Comparison of ENCODE assay signal across 8 cellular contexts in genomic region chr2:208265371-208265806, GRCh38. TPM values are rescaled to one million over a fixed set of nuclear protein-coding genes. Genes with fewer than 3 reads are reported as not detected.
DNase-seq lines count a peak whose midpoint lies in the region; ATAC-seq and TF ChIP-seq lines count a peak whose summit lies in the region.

No MANE protein-coding gene starts in this region.

- peak overlapping the region; percentile 93 to 100 for H3K4me3 ChIP-seq in ascending aorta
- H3K4me3 ChIP-seq in iPS-11a (ENCODE audit: low read depth, low read length), result peak overlapping the region; percentile 65
- peak overlapping the region; percentile 93 for H3K4me3 ChIP-seq in skeletal muscle cell (ENCODE audit: low read depth, low read length)

- H3K9me3 ChIP-seq in CD4-positive, alpha-beta T cell (ENCODE audit: control insufficient read depth, low read length), result no peaks in the 10 kb centered on the region
- H3K9me3 ChIP-seq in ascending aorta, result no peaks in the 10 kb centered on the region

- peak; percentile 71 for ATAC-seq in CD4-positive, alpha-beta T cell (ENCODE audit: poor library complexity)
- ATAC-seq in GM18909 (IDR thresholded peaks at IDR 0.05; ENCODE audit: poor library complexity, unreplicated experiment) (peak; percentile 34), HG03097 (IDR thresholded peaks at IDR 0.05; ENCODE audit: low FRiP score, unreplicated experiment) (peak; percentile 29)

- H3K36me3 Mint-ChIP-seq in CD4-positive, alpha-beta T cell (ENCODE audit: low read depth), result peaks cover 30% of the 10 kb centered on the region

- no peaks in the 10 kb centered on the region for H3K27me3 ChIP-seq in CD4-positive, alpha-beta T cell (ENCODE audit: control insufficient read depth, insufficient read depth, low read length)
- H3K27me3 ChIP-seq in ascending aorta, result no peaks in the 10 kb centered on the region

- peak; percentile 22 to 52 (median 38) for DNase-seq in CD4-positive, alpha-beta T cell
- no peak for DNase-seq in ascending aorta (ENCODE audit: low spot score in 2 of 2)
- no peak for DNase-seq in skeletal muscle cell (ENCODE audit: low read depth)
- no peak for DNase-seq in mesenteric fat pad (ENCODE audit: low spot score)

- peaks cover 53% of the 10 kb centered on the region for H3K4me1 Mint-ChIP-seq in CD4-positive, alpha-beta T cell (ENCODE audit: low read depth)

- POLR2A ChIA-PET in CD4-positive, alpha-beta T cell (lab: Charles Lee), result interaction anchor here (0.7 to 4.1 kb wide), 7 partner anchors 11 to 1100 kb away, joined by 3 to 51 read pairs (median 4); partner anchors contain the start of genes CCNYL1, IDH1, METTL21A and PLEKHM3

- intact Hi-C loops in CD4-positive, alpha-beta T cell (cut with DNase I, micrococcal nuclease), result loop anchor here (1.0 to 10.0 kb wide), 6 partner anchors 10 to 1991 kb away; partner anchors contain the start of genes METTL21A (in 2 of the 2), IDH1 (in 1 of the 2), KANSL1L (in 1 of the 2) and ZDBF2 (in 1 of the 2)
- intact Hi-C loops in ascending aorta (cut with DNase I), result loop anchor here (1.0 to 10.0 kb wide), 7 partner anchors 10 to 1729 kb away; partner anchors contain the start of genes CCNYL1, IDH1 and METTL21A

- no peaks in the 10 kb centered on the region for H3K27me3 Mint-ChIP-seq in CD4-positive, alpha-beta T cell

- no peak for TF ChIP-seq CTCF in CD4-positive, alpha-beta T cell (IDR thresholded peaks at IDR 0.05)
- TF ChIP-seq CTCF in ascending aorta (IDR thresholded peaks at IDR 0.05), result no peak

- peak overlapping the region; percentile 96 for H3K27ac Mint-ChIP-seq in CD4-positive, alpha-beta T cell

- H3K4me1 ChIP-seq in ascending aorta, result peaks cover 0 to 21% of the 10 kb centered on the region in 2 donors

- H3K9me3 Mint-ChIP-seq in CD4-positive, alpha-beta T cell, result no peaks in the 10 kb centered on the region

- peak overlapping the region; percentile 54 for H3K27ac ChIP-seq in CD4-positive, alpha-beta T cell (ENCODE audit: low read depth, low read length)
- peak overlapping the region; percentile 97 to 98 for H3K27ac ChIP-seq in ascending aorta

- peak; percentile 32; the same call in 1 of the 2 replicates for TF ChIP-seq POLR2A in Raji (IDR thresholded peaks at IDR 0.05; ENCODE audit: insufficient read depth, low read depth, low read length)

- H3K4me3 Mint-ChIP-seq in CD4-positive, alpha-beta T cell, result peak overlapping the region; percentile 96

- CTCF ChIA-PET in CD4-positive, alpha-beta T cell (lab: Charles Lee), result interaction anchor here (8.8 kb wide), 1 partner anchor 12 kb away, joined by 57 read pairs; the partner anchor contains the start of gene IDH1

- H3K36me3 ChIP-seq in ascending aorta, result no peaks in the 10 kb centered on the region

RNA-seq across cellular contexts. Expression of gene PIKFYVE, which starts 0.7 kb away (rescaled TPM):
- 10 to 100 TPM; 29.3 to 29.9 TPM for total RNA-seq in CD4-positive, alpha-beta T cell
- total RNA-seq in ascending aorta (12.0 TPM), mesenteric fat pad (29.6 TPM)

RNA-seq across cellular contexts. Expression of gene IDH1, which starts 10.5 kb away (rescaled TPM):
- total RNA-seq in CD4-positive, alpha-beta T cell, result 1 to 10 TPM; 3.0 to 3.4 TPM
- total RNA-seq in ascending aorta (25.9 TPM), mesenteric fat pad (126 TPM)

Comparison
In these comparisons a context has a peak if more than half of its experiments do, and no peak if none do; other contexts are left out.
1. DNase-seq: peak in CD4-positive, alpha-beta T cell (10 of 10); none in ascending aorta (0 of 2), skeletal muscle cell (single experiment) and mesenteric fat pad (single experiment).
2. Peak in every context shown above with its lines, with median percentiles within 50 percentile points of each other: ATAC-seq and H3K4me3 ChIP-seq.